1 cellular context compared by ENCODE assay signal in genomic region chr1:112702420-112703261, GRCh38.
TF ChIP-seq lines count a peak whose summit lies in the region.

No MANE protein-coding gene starts in this region.

TF ChIP-seq in GM23338, 12 proteins besides CTCF, POLR2A, EP300 and RAD21 (continued from another document):
- TF ChIP-seq ZNF462 (CRISPR knock-in tag; IDR thresholded peaks at IDR 0.05) (no peak), EZH2phosphoT487 (IDR thresholded peaks at IDR 0.05; ENCODE audit: unreplicated experiment) (no peak), ETS1 (IDR thresholded peaks at IDR 0.05) (no peak), JUNB (IDR thresholded peaks at IDR 0.05; ENCODE audit: unreplicated experiment) (no peak), NANOG (IDR thresholded peaks at IDR 0.05; ENCODE audit: borderline replicate concordance) (no peak)
